ENCODE assay signal across 1 cellular context in genomic region chr2:33240178-33240577, GRCh38.
TF ChIP-seq lines count a peak whose summit lies in the region.

No MANE protein-coding gene starts in this region.

TF ChIP-seq in HepG2, 621 proteins besides CTCF, POLR2A, EP300 and RAD21 (continued from another document and continues in another):
- TF ChIP-seq DZIP1 (CRISPR knock-in tag; IDR thresholded peaks at IDR 0.05), result no peak
- TF ChIP-seq NFE2L2 (IDR thresholded peaks at IDR 0.05; ENCODE audit: low read length), result no peak
- no peak for TF ChIP-seq TRAFD1 (CRISPR knock-in tag; IDR thresholded peaks at IDR 0.05; ENCODE audit: borderline replicate concordance)
- TF ChIP-seq JDP2 (CRISPR knock-in tag; IDR thresholded peaks at IDR 0.05; ENCODE audit: borderline replicate concordance), result no peak
- TF ChIP-seq ZNF367 (CRISPR knock-in tag; IDR thresholded peaks at IDR 0.05; ENCODE audit: borderline replicate concordance), result no peak
- TF ChIP-seq ZBTB39 (CRISPR knock-in tag; IDR thresholded peaks at IDR 0.05), result no peak
- TF ChIP-seq ZNF503 (CRISPR knock-in tag; IDR thresholded peaks at IDR 0.05), result no peak
- TF ChIP-seq SIN3A (IDR thresholded peaks at IDR 0.05; ENCODE audit: borderline replicate concordance, low read depth, low read length), result no peak
- no peak for TF ChIP-seq HMGXB4 (CRISPR knock-in tag; IDR thresholded peaks at IDR 0.05; ENCODE audit: borderline replicate concordance in 1 of 2, low read depth in 1 of 2)
- no peak for TF ChIP-seq ZNF549 (CRISPR knock-in tag; IDR thresholded peaks at IDR 0.05)
- TF ChIP-seq HOXA3 (CRISPR knock-in tag; IDR thresholded peaks at IDR 0.05), result no peak
- no peak for TF ChIP-seq ZSCAN25 (CRISPR knock-in tag; IDR thresholded peaks at IDR 0.05)
- peak; percentile 69; the same call in 1 of the 2 replicates for TF ChIP-seq SOX5 (CRISPR knock-in tag; IDR thresholded peaks at IDR 0.05; ENCODE audit: borderline replicate concordance)
- 0 out of 2 replicates have a peak, but pooled peaks have one; percentile 13 for TF ChIP-seq FOXA3 (CRISPR knock-in tag; IDR thresholded peaks at IDR 0.05)
- TF ChIP-seq ZNF644 (CRISPR knock-in tag; IDR thresholded peaks at IDR 0.05; ENCODE audit: low read depth), result no peak
- TF ChIP-seq CEBPZ (IDR thresholded peaks at IDR 0.05; ENCODE audit: low read length), result no peak
- peak; percentile 58; the same call in 1 of the 2 replicates for TF ChIP-seq ATF2 (CRISPR knock-in tag; IDR thresholded peaks at IDR 0.05)
- no peak for TF ChIP-seq THAP7 (CRISPR knock-in tag; IDR thresholded peaks at IDR 0.05)
- TF ChIP-seq THRA (CRISPR knock-in tag; IDR thresholded peaks at IDR 0.05; ENCODE audit: borderline replicate concordance), result no peak
- TF ChIP-seq DNMT3B (CRISPR knock-in tag; conservative IDR thresholded peaks at IDR 0.05), result no peak
- TF ChIP-seq ZNF256 (CRISPR knock-in tag; conservative IDR thresholded peaks at IDR 0.05), result no peak
- no peak for TF ChIP-seq ZNF878 (CRISPR knock-in tag; IDR thresholded peaks at IDR 0.05)
- TF ChIP-seq ZNF546 (CRISPR knock-in tag; conservative IDR thresholded peaks at IDR 0.05), result no peak
- TF ChIP-seq BCL6 (CRISPR knock-in tag; IDR thresholded peaks at IDR 0.05), result peak; percentile 38; the same call in 1 of the 2 replicates
- peak; percentile 97 for TF ChIP-seq ATF7 (IDR thresholded peaks at IDR 0.05)
- TF ChIP-seq ATF7 (CRISPR knock-in tag; IDR thresholded peaks at IDR 0.05), result no peak; the same call in 1 of the 2 replicates
- no peak for TF ChIP-seq PRDM10 (CRISPR knock-in tag; IDR thresholded peaks at IDR 0.05; ENCODE audit: low read depth)
- TF ChIP-seq SIN3B (IDR thresholded peaks at IDR 0.05; ENCODE audit: low read length), result no peak
- TF ChIP-seq ZNF136 (CRISPR knock-in tag; IDR thresholded peaks at IDR 0.05; ENCODE audit: low read depth), result no peak
- no peak for TF ChIP-seq CENPBD1 (CRISPR knock-in tag; IDR thresholded peaks at IDR 0.05; ENCODE audit: borderline replicate concordance, low read depth)
- TF ChIP-seq ZBTB26 (CRISPR knock-in tag; IDR thresholded peaks at IDR 0.05; ENCODE audit: borderline replicate concordance), result no peak
